14 cellular contexts compared by ENCODE assay signal in the genomic region with DNA sequence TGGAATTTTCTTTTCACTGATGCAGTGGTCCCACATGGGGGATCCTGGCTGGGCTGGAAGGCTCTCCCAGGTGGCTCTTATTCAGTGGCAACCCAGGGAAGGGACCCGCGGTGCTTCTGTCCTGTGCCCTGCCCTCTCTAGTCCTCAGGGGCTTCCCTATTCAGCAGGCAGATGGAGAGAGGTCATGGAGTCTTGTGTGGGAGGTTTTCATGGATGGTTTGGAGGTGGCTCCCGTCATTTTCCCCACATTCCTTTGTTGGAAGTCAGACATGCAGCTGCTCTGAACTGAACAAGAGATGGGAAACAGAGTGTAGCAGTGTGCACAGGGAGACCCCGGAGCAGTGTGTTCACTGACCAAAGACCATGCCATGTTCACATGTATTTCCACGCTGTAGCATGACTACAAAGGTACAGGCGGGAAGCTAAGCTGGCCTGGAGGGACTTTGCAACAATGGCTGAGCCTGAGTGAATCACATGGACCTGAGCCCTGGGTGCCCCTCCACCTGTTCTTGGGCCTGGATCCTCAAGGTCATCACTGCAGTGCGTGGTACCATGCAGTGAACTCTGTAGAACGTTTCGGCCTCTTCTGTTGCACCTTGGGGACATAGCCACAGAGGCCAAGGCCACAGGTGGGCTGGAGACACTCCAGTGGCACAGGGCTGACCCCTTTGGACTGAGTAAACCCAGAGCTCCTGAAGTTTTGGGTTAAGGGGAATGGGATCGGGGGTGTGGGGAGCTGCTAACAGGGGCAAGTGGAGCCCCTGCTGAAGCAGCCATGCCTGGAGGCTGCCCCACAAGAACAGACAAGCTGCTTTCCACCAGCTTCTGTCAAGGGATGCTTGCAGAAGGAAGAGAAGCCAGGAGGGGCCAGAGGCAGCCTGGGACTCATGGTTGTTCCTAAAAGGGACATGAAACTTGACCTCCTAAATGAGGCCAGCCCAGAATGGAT.
DNase-seq lines count a peak whose midpoint lies in the region; ATAC-seq, FAIRE-seq and TF ChIP-seq lines count a peak whose summit lies in the region.
"Had no signal": no experiment of that assay in that cellular context is flagged by ENCODE, and none has a peak within 500 bp of the region (broad histone marks: within the 10 kb centered on the region; RNA-seq: fewer than 3 reads in every experiment).

No MANE protein-coding gene starts in this region.

- no peak overlapping the region for H3K4me3 Mint-ChIP-seq in endothelial cell (ENCODE audit: unreplicated experiment)
- H3K4me3 Mint-ChIP-seq: memory B cell; T-helper 2 cell treated with Interferon-gamma antibody and Interleukin-4, amounts not matched to agents 5 μg/mL and 100 μg/mL, for 36 hours had no signal

- H3K36me3 Mint-ChIP-seq in endothelial cell (ENCODE audit: low read depth, unreplicated experiment) = no peaks in the 10 kb centered on the region
- H3K36me3 Mint-ChIP-seq: memory B cell had no signal

- no peak overlapping the region for H3K4me3 ChIP-seq in esophagus muscularis mucosa
- H3K4me3 ChIP-seq in left ventricle myocardium inferior = no peak overlapping the region
- H3K4me3 ChIP-seq: right lobe of liver had no signal

- H3K36me3 ChIP-seq in esophagus muscularis mucosa = no peaks in the 10 kb centered on the region
- H3K36me3 ChIP-seq in left ventricle myocardium inferior = no peaks in the 10 kb centered on the region
- H3K36me3 ChIP-seq: right lobe of liver had no signal

- H3K27me3 ChIP-seq in esophagus muscularis mucosa = no peaks in the 10 kb centered on the region
- H3K27me3 ChIP-seq in left ventricle myocardium inferior (ENCODE audit: low read depth) = peaks cover 11% of the 10 kb centered on the region

- ATAC-seq in GM21786 (IDR thresholded peaks at IDR 0.05; ENCODE audit: unreplicated experiment) = no peak
- ATAC-seq: right lobe of liver had no signal

- peaks cover 13% of the 10 kb centered on the region for H3K4me1 Mint-ChIP-seq in endothelial cell (ENCODE audit: unreplicated experiment)
- H3K4me1 Mint-ChIP-seq: memory B cell had no signal

- TF ChIP-seq CTCF in esophagus muscularis mucosa (IDR thresholded peaks at IDR 0.05) (no peak), left ventricle myocardium inferior (IDR thresholded peaks at IDR 0.05; ENCODE audit: borderline replicate concordance) (no peak), endothelial cell (IDR thresholded peaks at IDR 0.05; ENCODE audit: unreplicated experiment) (no peak)

- H3K27ac ChIP-seq in esophagus muscularis mucosa (replicated peaks in 1 of 4) (no peak overlapping the region), left ventricle myocardium inferior (replicated peaks) (no peak overlapping the region)
- H3K27ac ChIP-seq: right lobe of liver had no signal

- H3K9me3 Mint-ChIP-seq in endothelial cell (ENCODE audit: unreplicated experiment) = no peaks in the 10 kb centered on the region
- H3K9me3 Mint-ChIP-seq: memory B cell; T-helper 2 cell treated with Interferon-gamma antibody and Interleukin-4, amounts not matched to agents 5 μg/mL and 100 μg/mL, for 36 hours had no signal

- no peak overlapping the region for H3K27ac Mint-ChIP-seq in endothelial cell (ENCODE audit: unreplicated experiment)
- H3K27ac Mint-ChIP-seq: memory B cell; T-helper 2 cell treated with Interferon-gamma antibody and Interleukin-4, amounts not matched to agents 5 μg/mL and 100 μg/mL, for 36 hours had no signal

- 70% methylated on average over 6 of the region's 10 CpGs for WGBS in esophagus muscularis mucosa

- TF ChIP-seq EP300 in esophagus muscularis mucosa (IDR thresholded peaks at IDR 0.05) = no peak

- H3K9me3 ChIP-seq in esophagus muscularis mucosa (no peaks in the 10 kb centered on the region), left ventricle myocardium inferior (replicated peaks) (no peaks in the 10 kb centered on the region)
- H3K9me3 ChIP-seq: right lobe of liver had no signal

- TF ChIP-seq POLR2A in esophagus muscularis mucosa (IDR thresholded peaks at IDR 0.05; ENCODE audit: low read depth) = no peak

- DNase-seq in EH (ENCODE audit: low read depth) (peak; percentile 86), RCC 7860 (ENCODE audit: low spot score) (peak; percentile 76), esophagus muscularis mucosa (ENCODE audit: extremely low spot score) (peak; percentile 89), renal cortical epithelial cell (ENCODE audit: low read depth) (peak; percentile 84), NCI-H69 (lab: John Stamatoyannopoulos, UW) (no peak), left ventricle myocardium inferior (no peak), endothelial cell (ENCODE audit: low spot score) (no peak)
- DNase-seq: DMS79, GOT3, NCI-H526 treated with DMSO at 0.1 percent for 48 hours, right lobe of liver had no signal

- H3K27me3 Mint-ChIP-seq in endothelial cell (ENCODE audit: unreplicated experiment) = peaks cover 9% of the 10 kb centered on the region

- H3K4me1 ChIP-seq in esophagus muscularis mucosa (peaks cover 3 to 20% (median 15%) of the 10 kb centered on the region in 4 donors), left ventricle myocardium inferior (no peaks in the 10 kb centered on the region)

- FAIRE-seq in RCC 7860 (lab: Jason Lieb, UNC) = peak; percentile 66

- intact Hi-C loops in esophagus muscularis mucosa (cut with DNase I) (no loop called here), left ventricle myocardium inferior (cut with micrococcal nuclease) (no loop called here)

Comparison
In these comparisons a context has a peak if more than half of its experiments do, and no peak if none do; other contexts are left out.
1. DNase-seq: peak in EH (single experiment), RCC 7860 (single experiment), esophagus muscularis mucosa (single experiment) and renal cortical epithelial cell (single experiment); none in NCI-H69 (single experiment), left ventricle myocardium inferior (single experiment) and endothelial cell (single experiment).